8 cellular contexts compared by ENCODE assay signal in the genomic region with DNA sequence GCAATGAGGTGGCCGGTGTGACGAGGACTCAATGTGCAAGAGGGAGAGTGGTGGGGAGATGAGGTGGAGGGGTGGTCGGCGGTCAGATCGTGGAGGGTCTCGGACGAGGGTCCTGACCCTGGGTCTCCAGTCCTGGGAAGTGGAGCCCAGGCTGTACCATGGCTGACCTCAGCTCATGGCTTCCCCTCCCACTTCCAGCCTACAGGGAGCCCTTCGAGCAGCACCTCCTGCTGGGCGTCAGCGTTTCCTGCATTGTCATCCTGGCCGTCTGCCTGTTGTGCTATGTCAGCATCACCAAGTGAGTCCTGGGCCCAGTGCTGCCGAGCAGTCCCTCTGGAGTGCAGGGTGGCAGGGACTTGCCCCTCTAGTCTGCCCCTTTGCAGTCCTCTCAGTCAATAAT. TPM values are rescaled to one million over a fixed set of nuclear protein-coding genes. Genes with fewer than 3 reads are reported as not detected.
DNase-seq lines count a peak whose midpoint lies in the region; ATAC-seq and TF ChIP-seq lines count a peak whose summit lies in the region.

No MANE protein-coding gene starts in this region.

- no peak for ATAC-seq in HG02759 (IDR thresholded peaks at IDR 0.05; ENCODE audit: unreplicated experiment)
- ATAC-seq in HG03039 (IDR thresholded peaks at IDR 0.05; ENCODE audit: unreplicated experiment): no peak

- peaks cover 13% of the 10 kb centered on the region for H3K79me2 ChIP-seq in mammary epithelial cell (ENCODE audit: insufficient read depth, low read length)

- no peak overlapping the region for H2BK15ac ChIP-seq in mesenchymal stem cell (ENCODE audit: low read depth, poor library complexity, severe bottlenecking)

- H3K27me3 ChIP-seq in mammary epithelial cell (ENCODE audit: insufficient read depth, low read length) (no peaks in the 10 kb centered on the region), mesenchymal stem cell (ENCODE audit: control insufficient read depth in 1 of 2, insufficient read depth in 1 of 2, low read length in 2 of 2) (no peaks in the 10 kb centered on the region)

- peaks cover 5% of the 10 kb centered on the region for H3K9me3 ChIP-seq in mammary epithelial cell (replicated peaks; ENCODE audit: insufficient read depth, low read length)
- H3K9me3 ChIP-seq in mesenchymal stem cell (ENCODE audit: control insufficient read depth, low read length): peaks cover 4% of the 10 kb centered on the region

- H3K27ac ChIP-seq in mammary epithelial cell (ENCODE audit: insufficient read depth, low read depth, low read length) (no peak overlapping the region), mesenchymal stem cell (ENCODE audit: low read length, poor library complexity, severe bottlenecking) (no peak overlapping the region)

- CTCF ChIA-PET in mammary epithelial cell (lab: Charles Lee; ENCODE audit: low non-redundant PET): interaction anchor here (0.5 kb wide), 1 partner anchor 120 kb away, joined by 3 read pairs; no protein-coding TSS in a partner anchor

- peak overlapping the region; percentile 4 for H4K8ac ChIP-seq in mesenchymal stem cell (ENCODE audit: low read length)

- H2BK120ac ChIP-seq in mesenchymal stem cell (ENCODE audit: low read depth, low read length): peak overlapping the region; percentile 35

- H3K4me3 ChIP-seq in mammary epithelial cell (replicated peaks in 1 of 3; ENCODE audit: insufficient read depth in 1 of 3, low read depth in 2 of 3, low read length in 3 of 3) (no peak overlapping the region), mesenchymal stem cell (ENCODE audit: insufficient read depth in 1 of 2, low read depth in 1 of 2, low read length in 2 of 2) (no peak overlapping the region)

- no peak overlapping the region for H3K18ac ChIP-seq in mesenchymal stem cell (ENCODE audit: low read depth in 1 of 2, low read length in 2 of 2)

- no peak overlapping the region for H3K14ac ChIP-seq in mesenchymal stem cell (ENCODE audit: low read length in 2 of 2)

- H2BK5ac ChIP-seq in mesenchymal stem cell (ENCODE audit: low read depth, low read length, poor library complexity, severe bottlenecking): no peak overlapping the region

- peaks cover 35% of the 10 kb centered on the region for H3K79me1 ChIP-seq in mesenchymal stem cell (replicated peaks; ENCODE audit: low read length, poor library complexity, severe bottlenecking)

- no peak overlapping the region for H3K4ac ChIP-seq in mesenchymal stem cell (ENCODE audit: low read depth in 1 of 2, low read length in 2 of 2)

- no peak overlapping the region for H3K23ac ChIP-seq in mesenchymal stem cell (ENCODE audit: low read length in 2 of 2)

- 88% methylated on average over 12 of the region's 12 CpGs for WGBS in mammary epithelial cell (ENCODE audit: low coverage, missing lambda C conversion rate)
- 74% methylated on average over 7 of the region's 12 CpGs for WGBS in mesenchymal stem cell

- H3K4me2 ChIP-seq in mammary epithelial cell (ENCODE audit: insufficient read depth, low read depth, low read length): no peak overlapping the region
- no peak overlapping the region for H3K4me2 ChIP-seq in mesenchymal stem cell (ENCODE audit: low read length, poor library complexity, severe bottlenecking)

- H4K20me1 ChIP-seq in mammary epithelial cell (ENCODE audit: insufficient read depth, low read length): no peaks in the 10 kb centered on the region

- H3K36me3 ChIP-seq in mammary epithelial cell (ENCODE audit: insufficient read depth, low read length) (peaks cover 60% of the 10 kb centered on the region), mesenchymal stem cell (ENCODE audit: control insufficient read depth in 1 of 2, insufficient read depth in 2 of 2, low read depth in 1 of 2, low read length in 2 of 2) (peaks cover 78 to 93% of the 10 kb centered on the region in 2 experiments)

- no peak overlapping the region for H2AFZ ChIP-seq in mammary epithelial cell (ENCODE audit: low read depth, low read length)
- H2AFZ ChIP-seq in mesenchymal stem cell (ENCODE audit: low read depth, low read length): no peak overlapping the region

- intact Hi-C loops in mammary epithelial cell (cut with micrococcal nuclease): no loop called here

- no peaks in the 10 kb centered on the region for H3K4me1 ChIP-seq in mammary epithelial cell (ENCODE audit: insufficient read depth, low read length)
- H3K4me1 ChIP-seq in mesenchymal stem cell (ENCODE audit: control insufficient read depth, insufficient read depth, low read depth, low read length): peaks cover 3% of the 10 kb centered on the region

- no peak overlapping the region for H4K91ac ChIP-seq in mesenchymal stem cell (ENCODE audit: low read length)

- in situ Hi-C loops in GM13977 (cut with MboI; ENCODE audit: low pct_unique_long_range_greater_than_20kb, low sequenced_read_pairs, unreplicated experiment) (no loop called here), mammary epithelial cell (cut with MboI; ENCODE audit: low sequenced_read_pairs in 2 of 2) (no loop called here)

- DNase-seq in GM13977 (ENCODE audit: low spot score) (no peak), RPMI8226 (peak; percentile 39), mammary epithelial cell (no peak), mesenchymal stem cell (peak; percentile 36), GM20000 (ENCODE audit: low spot score) (no peak), 8988T (no peak)

- H3K9ac ChIP-seq in mammary epithelial cell (ENCODE audit: insufficient read depth, low read length) (no peak overlapping the region), mesenchymal stem cell (ENCODE audit: low read length) (no peak overlapping the region)

- H2BK12ac ChIP-seq in mesenchymal stem cell (ENCODE audit: low read length in 2 of 2): no peak overlapping the region

- no TSS peak for BruUV-seq in mammary epithelial cell (replicated peaks; lab: Mats Ljungman, UMichigan)

- TF ChIP-seq CTCF in GM13977 (IDR thresholded peaks at IDR 0.05; ENCODE audit: extremely low read depth, insufficient read depth, missing control alignments) (peak; percentile 56), mammary epithelial cell (conservative IDR thresholded peaks at IDR 0.05 in 1 of 2, IDR thresholded peaks at IDR 0.05 in 1 of 2; ENCODE audit: extremely low read depth in 1 of 2, insufficient read depth in 1 of 2, low read depth in 1 of 2, low read length in 2 of 2) (peak; percentile 34 to 42), GM20000 (IDR thresholded peaks at IDR 0.05; ENCODE audit: extremely low read depth, missing control alignments) (no peak)

- no peak overlapping the region for H2AK5ac ChIP-seq in mesenchymal stem cell (ENCODE audit: low read length, severe bottlenecking)

- dilution Hi-C loops in mammary epithelial cell (cut with HindIII; ENCODE audit: low sequenced_read_pairs): no loop called here

RNA-seq across cellular contexts. Expression of gene IL4R, which starts 41.8 kb away (rescaled TPM):
- 100 to 1,000 TPM in 1 of 2 donors, 10 to 100 TPM in 1; 69.8 to 152 TPM for total RNA-seq in mammary epithelial cell
- polyA plus RNA-seq in mammary epithelial cell: 94.9 TPM
- polyA minus RNA-seq in mammary epithelial cell: 198 TPM
- polyA plus RNA-seq in mesenchymal stem cell (2013, experiment 1 of 2): 79.3 TPM
- polyA plus RNA-seq in mesenchymal stem cell (2013, experiment 2 of 2): 85.4 TPM

RNA-seq across cellular contexts. Expression of gene IL21R, which starts 46.4 kb away (rescaled TPM):
- under 1 TPM; 0.17 to 0.64 TPM for total RNA-seq in mammary epithelial cell
- 5.4 TPM for polyA plus RNA-seq in mammary epithelial cell
- 11.3 TPM for polyA minus RNA-seq in mammary epithelial cell
- polyA plus RNA-seq in mesenchymal stem cell (2013, experiment 1 of 2): 1.6 TPM
- polyA plus RNA-seq in mesenchymal stem cell (2013, experiment 2 of 2): 1.6 TPM

Comparison
In these comparisons a context has a peak if more than half of its experiments do, and no peak if none do; other contexts are left out.
1. DNase-seq: peak in RPMI8226 (single experiment) and mesenchymal stem cell (single experiment); none in GM13977 (single experiment), mammary epithelial cell (single experiment), GM20000 (single experiment) and 8988T (single experiment).